Comparison of ENCODE assay signal across 1 cellular context in the genomic region with DNA sequence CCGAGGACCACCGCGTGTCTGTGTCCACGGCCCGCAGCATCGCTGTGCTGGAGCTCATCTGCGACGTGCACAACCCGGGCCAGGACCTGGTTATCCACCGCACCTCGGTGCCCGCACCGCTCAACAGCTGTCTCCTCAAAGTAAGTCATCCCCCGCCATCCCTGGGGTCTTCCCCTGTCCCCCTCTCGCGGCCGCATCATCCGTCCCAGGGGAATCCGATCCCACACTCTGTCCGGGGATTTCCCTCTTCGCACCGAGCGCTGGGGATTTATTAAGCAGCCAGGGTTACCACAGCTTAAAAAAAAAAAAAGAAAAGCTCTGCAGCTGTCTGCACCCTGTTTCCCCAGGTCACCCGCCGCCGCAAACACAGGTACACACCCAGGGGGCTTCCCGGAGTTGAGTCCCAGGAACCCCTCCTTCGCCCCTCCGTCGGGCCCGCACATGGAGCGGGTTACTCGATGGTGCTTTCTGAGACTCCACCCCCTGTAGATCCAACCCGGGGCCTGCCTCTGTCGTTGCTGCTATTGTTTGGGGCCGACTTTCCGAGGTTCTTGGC.
TF ChIP-seq lines count a peak whose summit lies in the region.

No MANE protein-coding gene starts in this region.

TF ChIP-seq in GM12878, 131 proteins besides CTCF, POLR2A, EP300 and RAD21 (continued from another document and continues in another):
- TF ChIP-seq, protein P1, sequence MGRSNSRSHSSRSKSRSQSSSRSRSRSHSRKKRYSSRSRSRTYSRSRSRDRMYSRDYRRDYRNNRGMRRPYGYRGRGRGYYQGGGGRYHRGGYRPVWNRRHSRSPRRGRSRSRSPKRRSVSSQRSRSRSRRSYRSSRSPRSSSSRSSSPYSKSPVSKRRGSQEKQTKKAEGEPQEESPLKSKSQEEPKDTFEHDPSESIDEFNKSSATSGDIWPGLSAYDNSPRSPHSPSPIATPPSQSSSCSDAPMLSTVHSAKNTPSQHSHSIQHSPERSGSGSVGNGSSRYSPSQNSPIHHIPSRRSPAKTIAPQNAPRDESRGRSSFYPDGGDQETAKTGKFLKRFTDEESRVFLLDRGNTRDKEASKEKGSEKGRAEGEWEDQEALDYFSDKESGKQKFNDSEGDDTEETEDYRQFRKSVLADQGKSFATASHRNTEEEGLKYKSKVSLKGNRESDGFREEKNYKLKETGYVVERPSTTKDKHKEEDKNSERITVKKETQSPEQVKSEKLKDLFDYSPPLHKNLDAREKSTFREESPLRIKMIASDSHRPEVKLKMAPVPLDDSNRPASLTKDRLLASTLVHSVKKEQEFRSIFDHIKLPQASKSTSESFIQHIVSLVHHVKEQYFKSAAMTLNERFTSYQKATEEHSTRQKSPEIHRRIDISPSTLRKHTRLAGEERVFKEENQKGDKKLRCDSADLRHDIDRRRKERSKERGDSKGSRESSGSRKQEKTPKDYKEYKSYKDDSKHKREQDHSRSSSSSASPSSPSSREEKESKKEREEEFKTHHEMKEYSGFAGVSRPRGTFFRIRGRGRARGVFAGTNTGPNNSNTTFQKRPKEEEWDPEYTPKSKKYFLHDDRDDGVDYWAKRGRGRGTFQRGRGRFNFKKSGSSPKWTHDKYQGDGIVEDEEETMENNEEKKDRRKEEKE (IDR thresholded peaks at IDR 0.05): no peak
- no peak for TF ChIP-seq NFIC (IDR thresholded peaks at IDR 0.05; ENCODE audit: low read depth, low read length)
- TF ChIP-seq JUNB (IDR thresholded peaks at IDR 0.05): no peak
- TF ChIP-seq, protein P2, sequence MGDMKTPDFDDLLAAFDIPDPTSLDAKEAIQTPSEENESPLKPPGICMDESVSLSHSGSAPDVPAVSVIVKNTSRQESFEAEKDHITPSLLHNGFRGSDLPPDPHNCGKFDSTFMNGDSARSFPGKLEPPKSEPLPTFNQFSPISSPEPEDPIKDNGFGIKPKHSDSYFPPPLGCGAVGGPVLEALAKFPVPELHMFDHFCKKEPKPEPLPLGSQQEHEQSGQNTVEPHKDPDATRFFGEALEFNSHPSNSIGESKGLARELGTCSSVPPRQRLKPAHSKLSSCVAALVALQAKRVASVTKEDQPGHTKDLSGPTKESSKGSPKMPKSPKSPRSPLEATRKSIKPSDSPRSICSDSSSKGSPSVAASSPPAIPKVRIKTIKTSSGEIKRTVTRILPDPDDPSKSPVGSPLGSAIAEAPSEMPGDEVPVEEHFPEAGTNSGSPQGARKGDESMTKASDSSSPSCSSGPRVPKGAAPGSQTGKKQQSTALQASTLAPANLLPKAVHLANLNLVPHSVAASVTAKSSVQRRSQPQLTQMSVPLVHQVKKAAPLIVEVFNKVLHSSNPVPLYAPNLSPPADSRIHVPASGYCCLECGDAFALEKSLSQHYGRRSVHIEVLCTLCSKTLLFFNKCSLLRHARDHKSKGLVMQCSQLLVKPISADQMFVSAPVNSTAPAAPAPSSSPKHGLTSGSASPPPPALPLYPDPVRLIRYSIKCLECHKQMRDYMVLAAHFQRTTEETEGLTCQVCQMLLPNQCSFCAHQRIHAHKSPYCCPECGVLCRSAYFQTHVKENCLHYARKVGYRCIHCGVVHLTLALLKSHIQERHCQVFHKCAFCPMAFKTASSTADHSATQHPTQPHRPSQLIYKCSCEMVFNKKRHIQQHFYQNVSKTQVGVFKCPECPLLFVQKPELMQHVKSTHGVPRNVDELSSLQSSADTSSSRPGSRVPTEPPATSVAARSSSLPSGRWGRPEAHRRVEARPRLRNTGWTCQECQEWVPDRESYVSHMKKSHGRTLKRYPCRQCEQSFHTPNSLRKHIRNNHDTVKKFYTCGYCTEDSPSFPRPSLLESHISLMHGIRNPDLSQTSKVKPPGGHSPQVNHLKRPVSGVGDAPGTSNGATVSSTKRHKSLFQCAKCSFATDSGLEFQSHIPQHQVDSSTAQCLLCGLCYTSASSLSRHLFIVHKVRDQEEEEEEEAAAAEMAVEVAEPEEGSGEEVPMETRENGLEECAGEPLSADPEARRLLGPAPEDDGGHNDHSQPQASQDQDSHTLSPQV (IDR thresholded peaks at IDR 0.05): no peak
- no peak for TF ChIP-seq ASH2L (IDR thresholded peaks at IDR 0.05; ENCODE audit: borderline replicate concordance, low read depth)
- no peak for TF ChIP-seq CEBPB (IDR thresholded peaks at IDR 0.05; ENCODE audit: borderline replicate concordance in 1 of 2, low read depth in 2 of 2, low read length in 2 of 2)
- TF ChIP-seq, protein P3, sequence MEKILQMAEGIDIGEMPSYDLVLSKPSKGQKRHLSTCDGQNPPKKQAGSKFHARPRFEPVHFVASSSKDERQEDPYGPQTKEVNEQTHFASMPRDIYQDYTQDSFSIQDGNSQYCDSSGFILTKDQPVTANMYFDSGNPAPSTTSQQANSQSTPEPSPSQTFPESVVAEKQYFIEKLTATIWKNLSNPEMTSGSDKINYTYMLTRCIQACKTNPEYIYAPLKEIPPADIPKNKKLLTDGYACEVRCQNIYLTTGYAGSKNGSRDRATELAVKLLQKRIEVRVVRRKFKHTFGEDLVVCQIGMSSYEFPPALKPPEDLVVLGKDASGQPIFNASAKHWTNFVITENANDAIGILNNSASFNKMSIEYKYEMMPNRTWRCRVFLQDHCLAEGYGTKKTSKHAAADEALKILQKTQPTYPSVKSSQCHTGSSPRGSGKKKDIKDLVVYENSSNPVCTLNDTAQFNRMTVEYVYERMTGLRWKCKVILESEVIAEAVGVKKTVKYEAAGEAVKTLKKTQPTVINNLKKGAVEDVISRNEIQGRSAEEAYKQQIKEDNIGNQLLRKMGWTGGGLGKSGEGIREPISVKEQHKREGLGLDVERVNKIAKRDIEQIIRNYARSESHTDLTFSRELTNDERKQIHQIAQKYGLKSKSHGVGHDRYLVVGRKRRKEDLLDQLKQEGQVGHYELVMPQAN (conservative IDR thresholded peaks at IDR 0.05): peak; percentile 53
- TF ChIP-seq CBFB (IDR thresholded peaks at IDR 0.05; ENCODE audit: low read depth): no peak
- TF ChIP-seq CHD1 (IDR thresholded peaks at IDR 0.05; ENCODE audit: low read depth, low read length): no peak
- TF ChIP-seq BCL11A (IDR thresholded peaks at IDR 0.05; ENCODE audit: low read depth, low read length): no peak
- peak; percentile 88 for TF ChIP-seq MEF2B (IDR thresholded peaks at IDR 0.05; ENCODE audit: partially characterized antibody, poor library complexity, severe bottlenecking)
- no peak for TF ChIP-seq CHD2 (IDR thresholded peaks at IDR 0.05; ENCODE audit: borderline replicate concordance, low read depth, low read length)
- TF ChIP-seq MTA2 (IDR thresholded peaks at IDR 0.05; ENCODE audit: low read depth): peak; percentile 15; the same call in 1 of the 2 replicates
- TF ChIP-seq HCFC1 (IDR thresholded peaks at IDR 0.05; ENCODE audit: low read length): no peak
- no peak for TF ChIP-seq SMARCA5 (IDR thresholded peaks at IDR 0.05)
- TF ChIP-seq POLR2AphosphoS5 (IDR thresholded peaks at IDR 0.05; ENCODE audit: low read length): no peak
- no peak for TF ChIP-seq MEF2A (IDR thresholded peaks at IDR 0.05; ENCODE audit: insufficient read depth, low read depth, low read length)
- no peak for TF ChIP-seq USF2 (IDR thresholded peaks at IDR 0.05; ENCODE audit: borderline replicate concordance, low read depth, low read length)
- no peak for TF ChIP-seq RBBP5 (conservative IDR thresholded peaks at IDR 0.05)
- TF ChIP-seq IKZF2 (IDR thresholded peaks at IDR 0.05): peak in 1 of 2 experiments; percentile 15; a peak in 2 of 4 replicates
- no peak for TF ChIP-seq POU2F2 (IDR thresholded peaks at IDR 0.05; ENCODE audit: borderline replicate concordance, low read depth, low read length)
- TF ChIP-seq, protein P4, sequence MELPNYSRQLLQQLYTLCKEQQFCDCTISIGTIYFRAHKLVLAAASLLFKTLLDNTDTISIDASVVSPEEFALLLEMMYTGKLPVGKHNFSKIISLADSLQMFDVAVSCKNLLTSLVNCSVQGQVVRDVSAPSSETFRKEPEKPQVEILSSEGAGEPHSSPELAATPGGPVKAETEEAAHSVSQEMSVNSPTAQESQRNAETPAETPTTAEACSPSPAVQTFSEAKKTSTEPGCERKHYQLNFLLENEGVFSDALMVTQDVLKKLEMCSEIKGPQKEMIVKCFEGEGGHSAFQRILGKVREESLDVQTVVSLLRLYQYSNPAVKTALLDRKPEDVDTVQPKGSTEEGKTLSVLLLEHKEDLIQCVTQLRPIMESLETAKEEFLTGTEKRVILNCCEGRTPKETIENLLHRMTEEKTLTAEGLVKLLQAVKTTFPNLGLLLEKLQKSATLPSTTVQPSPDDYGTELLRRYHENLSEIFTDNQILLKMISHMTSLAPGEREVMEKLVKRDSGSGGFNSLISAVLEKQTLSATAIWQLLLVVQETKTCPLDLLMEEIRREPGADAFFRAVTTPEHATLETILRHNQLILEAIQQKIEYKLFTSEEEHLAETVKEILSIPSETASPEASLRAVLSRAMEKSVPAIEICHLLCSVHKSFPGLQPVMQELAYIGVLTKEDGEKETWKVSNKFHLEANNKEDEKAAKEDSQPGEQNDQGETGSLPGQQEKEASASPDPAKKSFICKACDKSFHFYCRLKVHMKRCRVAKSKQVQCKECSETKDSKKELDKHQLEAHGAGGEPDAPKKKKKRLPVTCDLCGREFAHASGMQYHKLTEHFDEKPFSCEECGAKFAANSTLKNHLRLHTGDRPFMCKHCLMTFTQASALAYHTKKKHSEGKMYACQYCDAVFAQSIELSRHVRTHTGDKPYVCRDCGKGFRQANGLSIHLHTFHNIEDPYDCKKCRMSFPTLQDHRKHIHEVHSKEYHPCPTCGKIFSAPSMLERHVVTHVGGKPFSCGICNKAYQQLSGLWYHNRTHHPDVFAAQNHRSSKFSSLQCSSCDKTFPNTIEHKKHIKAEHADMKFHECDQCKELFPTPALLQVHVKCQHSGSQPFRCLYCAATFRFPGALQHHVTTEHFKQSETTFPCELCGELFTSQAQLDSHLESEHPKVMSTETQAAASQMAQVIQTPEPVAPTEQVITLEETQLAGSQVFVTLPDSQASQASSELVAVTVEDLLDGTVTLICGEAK (IDR thresholded peaks at IDR 0.05; ENCODE audit: borderline replicate concordance): no peak
- TF ChIP-seq EZH2 (IDR thresholded peaks at IDR 0.05; ENCODE audit: borderline replicate concordance, control insufficient read depth, low read depth, low read length): no peak
- no peak for TF ChIP-seq EED (IDR thresholded peaks at IDR 0.05; ENCODE audit: low read depth)
- no peak for TF ChIP-seq NRF1 (conservative IDR thresholded peaks at IDR 0.05; ENCODE audit: low read depth, low read length)
- no peak for TF ChIP-seq IRF4 (IDR thresholded peaks at IDR 0.05; ENCODE audit: low read depth, low read length)
- no peak for TF ChIP-seq YY1 (IDR thresholded peaks at IDR 0.05; ENCODE audit: low read depth, low read length)
- no peak for TF ChIP-seq PAX5 (IDR thresholded peaks at IDR 0.05; ENCODE audit: borderline replicate concordance, low read depth, low read length)
- no peak for TF ChIP-seq PAX8 (IDR thresholded peaks at IDR 0.05)
- TF ChIP-seq ELK1 (IDR thresholded peaks at IDR 0.05; ENCODE audit: low read depth, low read length): no peak
- TF ChIP-seq RELB (IDR thresholded peaks at IDR 0.05; ENCODE audit: low read depth): peak; percentile 27; the same call in 1 of the 2 replicates
- TF ChIP-seq EGR1 (IDR thresholded peaks at IDR 0.05; ENCODE audit: borderline replicate concordance in 1 of 2, low read depth in 2 of 2, low read length in 2 of 2): no peak
- TF ChIP-seq TCF12 (IDR thresholded peaks at IDR 0.05; ENCODE audit: low read depth, low read length): no peak
- TF ChIP-seq ZNF207 (IDR thresholded peaks at IDR 0.05; ENCODE audit: borderline replicate concordance): no peak
- TF ChIP-seq RB1 (IDR thresholded peaks at IDR 0.05; ENCODE audit: borderline replicate concordance): no peak
- TF ChIP-seq SMC3 (IDR thresholded peaks at IDR 0.05; ENCODE audit: borderline replicate concordance, low read length): no peak
